17 cellular contexts compared by ENCODE assay signal in the genomic region with DNA sequence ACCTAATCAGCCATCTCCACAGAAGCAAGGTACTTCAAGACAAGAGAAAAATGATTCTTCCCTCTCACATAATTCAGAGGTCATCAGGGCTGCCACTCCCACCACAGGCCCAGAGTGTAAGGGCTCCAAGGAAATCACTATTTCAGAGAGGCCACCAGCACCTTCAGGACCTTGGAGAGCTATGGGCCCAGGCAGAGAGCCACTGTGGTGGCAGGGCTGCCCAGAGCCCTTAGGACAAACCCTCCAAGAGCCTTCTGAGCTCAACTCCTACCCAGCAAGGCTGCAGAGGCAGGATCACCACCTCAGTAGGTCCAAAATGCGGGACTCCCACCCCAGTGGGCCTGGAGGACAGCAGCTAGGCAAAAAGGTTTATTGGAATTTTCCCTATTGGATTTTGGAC. TPM values are rescaled to one million over a fixed set of nuclear protein-coding genes. Genes with fewer than 3 reads are reported as not detected.
DNase-seq lines count a peak whose midpoint lies in the region; ATAC-seq and TF ChIP-seq lines count a peak whose summit lies in the region.
"Had no signal": no experiment of that assay in that cellular context is flagged by ENCODE, and none has a peak within 500 bp of the region (broad histone marks: within the 10 kb centered on the region; RNA-seq: fewer than 3 reads in every experiment).

No MANE protein-coding gene starts in this region.

- no peaks in the 10 kb centered on the region for H3K36me3 Mint-ChIP-seq in activated CD4-positive, alpha-beta T cell treated with anti-CD3 and anti-CD28 coated beads for 36 hours (ENCODE audit: low read depth)
- peaks cover 2% of the 10 kb centered on the region for H3K36me3 Mint-ChIP-seq in activated CD4-positive, alpha-beta T cell treated with anti-CD3 and anti-CD28 coated beads, Interleukin-2, amount 10 ng/mL, durations not matched to agents 7 days and 5 days (ENCODE audit: low read depth)
- no peaks in the 10 kb centered on the region for H3K36me3 Mint-ChIP-seq in neural progenitor cell

- no peak overlapping the region for H2AFZ ChIP-seq in neural progenitor cell (replicated peaks)

- no peak overlapping the region for H3K4me2 ChIP-seq in neural progenitor cell

- no peaks in the 10 kb centered on the region for H3K36me3 ChIP-seq in RWPE2 (ENCODE audit: low read depth)
- no peaks in the 10 kb centered on the region for H3K36me3 ChIP-seq in neural progenitor cell
- no peaks in the 10 kb centered on the region for H3K36me3 ChIP-seq in testis (ENCODE audit: low read depth, missing control alignments)
- H3K36me3 ChIP-seq: esophagus muscularis mucosa, transverse colon had no signal

- no peaks in the 10 kb centered on the region for H3K4me1 ChIP-seq in RWPE2 (ENCODE audit: insufficient read depth, poor library complexity, severe bottlenecking)
- H3K4me1 ChIP-seq in neural progenitor cell: no peaks in the 10 kb centered on the region
- no peaks in the 10 kb centered on the region for H3K4me1 ChIP-seq in testis
- H3K4me1 ChIP-seq: esophagus muscularis mucosa, transverse colon had no signal

- CTCF ChIA-PET in activated CD4-positive, alpha-beta T cell treated with anti-CD3 and anti-CD28 coated beads for 36 hours (lab: Charles Lee): interaction anchor here (1.1 kb wide), 1 partner anchor 45 kb away, joined by 3 read pairs; no protein-coding TSS in a partner anchor
- CTCF ChIA-PET in activated CD4-positive, alpha-beta T cell treated with anti-CD3 and anti-CD28 coated beads, Interleukin-2, amount 10 ng/mL, durations not matched to agents 7 days and 5 days (lab: Charles Lee): no interaction called here

- no peak overlapping the region for H3K4me3 ChIP-seq in RWPE2 (ENCODE audit: severe bottlenecking)
- no peak overlapping the region for H3K4me3 ChIP-seq in neural progenitor cell
- H3K4me3 ChIP-seq in testis: no peak overlapping the region
- H3K4me3 ChIP-seq: esophagus muscularis mucosa, skin epidermis, transverse colon had no signal

- no peak for TF ChIP-seq CTCF in RWPE2 (IDR thresholded peaks at IDR 0.05; ENCODE audit: poor library complexity, severe bottlenecking)
- no peak for TF ChIP-seq CTCF in neural progenitor cell (IDR thresholded peaks at IDR 0.05)
- TF ChIP-seq CTCF in testis (IDR thresholded peaks at IDR 0.05): no peak

- intact Hi-C loops in activated CD4-positive, alpha-beta T cell treated with anti-CD3 and anti-CD28 coated beads for 36 hours (cut with DNase I, micrococcal nuclease): no loop called here
- intact Hi-C loops in testis (cut with DNase I; ENCODE audit: low total_unique reads): no loop called here

- H3K27me3 Mint-ChIP-seq in activated CD4-positive, alpha-beta T cell treated with anti-CD3 and anti-CD28 coated beads for 36 hours: no peaks in the 10 kb centered on the region
- peaks cover 4% of the 10 kb centered on the region for H3K27me3 Mint-ChIP-seq in activated CD4-positive, alpha-beta T cell treated with anti-CD3 and anti-CD28 coated beads, Interleukin-2, amount 10 ng/mL, durations not matched to agents 7 days and 5 days
- H3K27me3 Mint-ChIP-seq in neural progenitor cell (ENCODE audit: insufficient read depth, low read depth): no peaks in the 10 kb centered on the region

- peaks cover 7% of the 10 kb centered on the region for H3F3A ChIP-seq in neural progenitor cell (ENCODE audit: low read depth)

- H3K9me3 ChIP-seq in RWPE2 (ENCODE audit: severe bottlenecking) (peaks cover 2% of the 10 kb centered on the region), neural progenitor cell (ENCODE audit: low read depth) (no peaks in the 10 kb centered on the region), testis (no peaks in the 10 kb centered on the region)
- H3K9me3 ChIP-seq: esophagus muscularis mucosa, transverse colon had no signal

- H3K4me1 Mint-ChIP-seq in activated CD4-positive, alpha-beta T cell treated with anti-CD3 and anti-CD28 coated beads for 36 hours: peaks cover 5% of the 10 kb centered on the region
- peaks cover 7% of the 10 kb centered on the region for H3K4me1 Mint-ChIP-seq in activated CD4-positive, alpha-beta T cell treated with anti-CD3 and anti-CD28 coated beads, Interleukin-2, amount 10 ng/mL, durations not matched to agents 7 days and 5 days
- H3K4me1 Mint-ChIP-seq in neural progenitor cell: peaks cover 5% of the 10 kb centered on the region

- POLR2A ChIA-PET in activated CD4-positive, alpha-beta T cell treated with anti-CD3 and anti-CD28 coated beads for 36 hours (lab: Charles Lee): no interaction called here
- POLR2A ChIA-PET in activated CD4-positive, alpha-beta T cell treated with anti-CD3 and anti-CD28 coated beads, Interleukin-2, amount 10 ng/mL, durations not matched to agents 7 days and 5 days (lab: Charles Lee): no interaction called here

- H3K27ac Mint-ChIP-seq in activated CD4-positive, alpha-beta T cell treated with anti-CD3 and anti-CD28 coated beads for 36 hours: no peak overlapping the region
- H3K27ac Mint-ChIP-seq in activated CD4-positive, alpha-beta T cell treated with anti-CD3 and anti-CD28 coated beads, Interleukin-2, amount 10 ng/mL, durations not matched to agents 7 days and 5 days: no peak overlapping the region
- H3K27ac Mint-ChIP-seq in neural progenitor cell: no peak overlapping the region

- no peaks in the 10 kb centered on the region for H3K9me3 Mint-ChIP-seq in activated CD4-positive, alpha-beta T cell treated with anti-CD3 and anti-CD28 coated beads for 36 hours (ENCODE audit: low read depth)
- H3K9me3 Mint-ChIP-seq in activated CD4-positive, alpha-beta T cell treated with anti-CD3 and anti-CD28 coated beads, Interleukin-2, amount 10 ng/mL, durations not matched to agents 7 days and 5 days: no peaks in the 10 kb centered on the region
- H3K9me3 Mint-ChIP-seq in neural progenitor cell: no peaks in the 10 kb centered on the region
- H3K9me3 Mint-ChIP-seq: activated T-cell treated with anti-CD3 and anti-CD28 coated beads, Interleukin-2, amount 50 U/mL, for 4 hours; neural crest cell had no signal

- 86 to 100% methylated on average over 1 of the region's 1 CpG for WGBS in testis, 2 donors

- H3K4me3 Mint-ChIP-seq in activated CD4-positive, alpha-beta T cell treated with anti-CD3 and anti-CD28 coated beads for 36 hours: no peak overlapping the region
- H3K4me3 Mint-ChIP-seq in activated CD4-positive, alpha-beta T cell treated with anti-CD3 and anti-CD28 coated beads, Interleukin-2, amount 10 ng/mL, durations not matched to agents 7 days and 5 days: no peak overlapping the region
- H3K4me3 Mint-ChIP-seq in neural progenitor cell: no peak overlapping the region
- H3K4me3 Mint-ChIP-seq: activated T-cell treated with anti-CD3 and anti-CD28 coated beads, Interleukin-2, amount 50 U/mL, for 4 hours; neural crest cell had no signal

- H4K20me1 ChIP-seq in neural progenitor cell (ENCODE audit: low read depth): no peaks in the 10 kb centered on the region

- no peaks in the 10 kb centered on the region for H3K79me2 ChIP-seq in neural progenitor cell (ENCODE audit: low read depth)

- H3K27me3 ChIP-seq in RWPE2 (ENCODE audit: insufficient read depth, poor library complexity, severe bottlenecking) (peaks cover 4% of the 10 kb centered on the region), neural progenitor cell (no peaks in the 10 kb centered on the region), testis (no peaks in the 10 kb centered on the region)
- H3K27me3 ChIP-seq: transverse colon had no signal

- no peak overlapping the region for H3K9ac ChIP-seq in neural progenitor cell

- no peak for TF ChIP-seq POLR2A in testis (IDR thresholded peaks at IDR 0.05)

- H3K27ac ChIP-seq in RWPE2 (ENCODE audit: poor library complexity, severe bottlenecking) (no peak overlapping the region), neural progenitor cell (no peak overlapping the region), testis (no peak overlapping the region)
- H3K27ac ChIP-seq: esophagus muscularis mucosa, skin epidermis, transverse colon had no signal

- DNase-seq in activated CD4-positive, alpha-beta T cell treated with anti-CD3 and anti-CD28 coated beads for 36 hours: peak; percentile 10
- DNase-seq in activated CD4-positive, alpha-beta T cell treated with anti-CD3 and anti-CD28 coated beads, Interleukin-2, amount 10 ng/mL, durations not matched to agents 7 days and 5 days: no peak
- no peak for DNase-seq in RWPE2 (ENCODE audit: low spot score)
- peak; percentile 8 for DNase-seq in fibroblast of gingiva (ENCODE audit: low read depth)
- DNase-seq in neural progenitor cell (ENCODE audit: low spot score): peak; percentile 60
- DNase-seq in testis: no peak
- DNase-seq in activated naive CD4-positive, alpha-beta T cell treated with Interleukin-2 at 50 U/mL for 16 hours: no peak
- no peak for DNase-seq in SW 1271 (lab: John Stamatoyannopoulos, UW)
- DNase-seq: 8988T; activated T-cell treated with anti-CD3 and anti-CD28 coated beads, Interleukin-2, amount 50 U/mL, for 4 hours; NCI-H1417; NCI-H524 treated with DMSO at 0.1 percent for 48 hours; SIG-M5; transverse colon had no signal

- ATAC-seq in activated CD4-positive, alpha-beta T cell treated with anti-CD3 and anti-CD28 coated beads for 36 hours: no peak
- peak; percentile 72; the same call in 2 of the 3 replicates for ATAC-seq in RWPE2 (ENCODE audit: low read depth)
- ATAC-seq: activated T-cell treated with anti-CD3 and anti-CD28 coated beads, Interleukin-2, amount 50 U/mL, for 4 hours had no signal

RNA-seq across cellular contexts. Expression of a gene that starts 17.9 kb away (rescaled TPM):
- total RNA-seq in activated CD4-positive, alpha-beta T cell treated with anti-CD3 and anti-CD28 coated beads for 36 hours: 10 to 100 TPM; 11.6 to 15.4 TPM
- 10 to 100 TPM; 14.8 to 15.8 TPM for total RNA-seq in activated CD4-positive, alpha-beta T cell treated with anti-CD3 and anti-CD28 coated beads, Interleukin-2, amount 10 ng/mL, durations not matched to agents 7 days and 5 days
- total RNA-seq in neural progenitor cell (ENCODE audit: low replicate concordance): 32.0 and 35.3 TPM in 2 replicates
- 10 to 100 TPM; 24.0 to 29.1 TPM for total RNA-seq in testis
- 22.5 TPM for polyA plus RNA-seq in testis (ENCODE audit: insufficient read depth, low read depth, low replicate concordance)

Comparison
In these comparisons a context has a peak if more than half of its experiments do, and no peak if none do; other contexts are left out.
1. DNase-seq: peak in activated CD4-positive, alpha-beta T cell treated with anti-CD3 and anti-CD28 coated beads for 36 hours (single experiment), fibroblast of gingiva (single experiment) and neural progenitor cell (single experiment); none in activated CD4-positive, alpha-beta T cell treated with anti-CD3 and anti-CD28 coated beads, Interleukin-2, amount 10 ng/mL, durations not matched to agents 7 days and 5 days (single experiment), RWPE2 (single experiment), testis (single experiment), activated naive CD4-positive, alpha-beta T cell treated with Interleukin-2 at 50 U/mL for 16 hours (single experiment) and SW 1271 (0 of 2).